Comparison of ENCODE assay signal across 1 cellular context in the genomic region with DNA sequence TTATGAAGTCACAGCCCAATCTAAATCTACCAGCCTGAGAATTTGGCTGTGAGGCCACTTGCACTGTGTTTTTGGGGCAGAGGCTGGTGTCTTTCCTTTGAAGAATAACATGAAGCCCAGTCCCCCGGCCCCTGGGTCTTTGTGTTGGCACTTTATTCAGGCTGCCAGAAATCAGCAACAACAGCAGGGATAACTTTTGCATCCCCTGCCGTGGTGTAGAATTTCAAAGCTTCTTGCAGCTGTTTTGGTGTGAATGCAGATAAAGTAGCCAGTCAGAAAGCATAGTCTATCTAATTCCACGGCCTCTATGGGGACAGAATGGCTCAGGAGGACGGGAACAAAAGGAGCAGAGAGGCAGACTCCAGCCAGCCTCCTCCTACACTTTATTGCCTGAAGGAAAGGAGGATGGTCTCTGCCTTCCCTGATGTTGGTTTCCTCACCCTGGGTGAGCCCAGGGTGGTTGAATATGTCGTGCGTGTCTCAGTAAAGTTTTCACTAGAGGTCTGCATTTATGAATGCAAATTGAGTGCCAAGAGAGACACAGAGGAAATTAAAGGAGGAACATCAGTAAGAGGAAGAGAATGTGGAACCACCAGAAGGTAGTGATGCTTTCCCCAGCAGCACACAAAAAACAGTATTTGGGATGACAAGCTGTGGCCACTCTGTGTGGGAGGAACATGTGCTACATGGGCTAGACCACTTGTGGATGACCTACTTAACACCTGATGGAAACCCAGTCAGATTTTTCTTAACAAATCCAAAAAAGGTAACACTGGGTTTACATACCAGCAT.
TF ChIP-seq lines count a peak whose summit lies in the region.

No MANE protein-coding gene starts in this region.

TF ChIP-seq in IMR-90, 13 proteins besides CTCF, POLR2A, EP300 and RAD21:
- TF ChIP-seq, protein P1, sequence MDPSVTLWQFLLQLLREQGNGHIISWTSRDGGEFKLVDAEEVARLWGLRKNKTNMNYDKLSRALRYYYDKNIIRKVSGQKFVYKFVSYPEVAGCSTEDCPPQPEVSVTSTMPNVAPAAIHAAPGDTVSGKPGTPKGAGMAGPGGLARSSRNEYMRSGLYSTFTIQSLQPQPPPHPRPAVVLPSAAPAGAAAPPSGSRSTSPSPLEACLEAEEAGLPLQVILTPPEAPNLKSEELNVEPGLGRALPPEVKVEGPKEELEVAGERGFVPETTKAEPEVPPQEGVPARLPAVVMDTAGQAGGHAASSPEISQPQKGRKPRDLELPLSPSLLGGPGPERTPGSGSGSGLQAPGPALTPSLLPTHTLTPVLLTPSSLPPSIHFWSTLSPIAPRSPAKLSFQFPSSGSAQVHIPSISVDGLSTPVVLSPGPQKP (IDR thresholded peaks at IDR 0.05; ENCODE audit: borderline replicate concordance, low read depth, low read length): no peak
- TF ChIP-seq BHLHE40 (IDR thresholded peaks at IDR 0.05; ENCODE audit: low read depth, low read length): no peak
- TF ChIP-seq, protein P2, sequence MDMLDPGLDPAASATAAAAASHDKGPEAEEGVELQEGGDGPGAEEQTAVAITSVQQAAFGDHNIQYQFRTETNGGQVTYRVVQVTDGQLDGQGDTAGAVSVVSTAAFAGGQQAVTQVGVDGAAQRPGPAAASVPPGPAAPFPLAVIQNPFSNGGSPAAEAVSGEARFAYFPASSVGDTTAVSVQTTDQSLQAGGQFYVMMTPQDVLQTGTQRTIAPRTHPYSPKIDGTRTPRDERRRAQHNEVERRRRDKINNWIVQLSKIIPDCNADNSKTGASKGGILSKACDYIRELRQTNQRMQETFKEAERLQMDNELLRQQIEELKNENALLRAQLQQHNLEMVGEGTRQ (IDR thresholded peaks at IDR 0.05; ENCODE audit: low read depth, low read length): no peak
- no peak for TF ChIP-seq MXI1 (IDR thresholded peaks at IDR 0.05; ENCODE audit: borderline replicate concordance, low read depth, low read length)
- TF ChIP-seq RFX5 (IDR thresholded peaks at IDR 0.05; ENCODE audit: low read depth, low read length): no peak
- no peak for TF ChIP-seq CHD1 (IDR thresholded peaks at IDR 0.05; ENCODE audit: low read depth, low read length)
- no peak for TF ChIP-seq MAZ (IDR thresholded peaks at IDR 0.05; ENCODE audit: borderline replicate concordance, low read depth, low read length)
- no peak for TF ChIP-seq SMC3 (IDR thresholded peaks at IDR 0.05; ENCODE audit: low read depth, low read length)
- TF ChIP-seq MAFK (IDR thresholded peaks at IDR 0.05; ENCODE audit: low read depth, low read length): no peak
- no peak for TF ChIP-seq NFE2L2 (IDR thresholded peaks at IDR 0.05; ENCODE audit: low read depth, low read length)
- no peak for TF ChIP-seq CEBPB (IDR thresholded peaks at IDR 0.05; ENCODE audit: low read depth, low read length)
- TF ChIP-seq FOS (IDR thresholded peaks at IDR 0.05; ENCODE audit: low read depth, low read length): no peak
- no peak for TF ChIP-seq RCOR1 (IDR thresholded peaks at IDR 0.05; ENCODE audit: insufficient replicate concordance, low read length)
TF ChIP-seq in IMR-90: peak in this region for 0.
